1 cellular context compared by ENCODE assay signal in the genomic region with DNA sequence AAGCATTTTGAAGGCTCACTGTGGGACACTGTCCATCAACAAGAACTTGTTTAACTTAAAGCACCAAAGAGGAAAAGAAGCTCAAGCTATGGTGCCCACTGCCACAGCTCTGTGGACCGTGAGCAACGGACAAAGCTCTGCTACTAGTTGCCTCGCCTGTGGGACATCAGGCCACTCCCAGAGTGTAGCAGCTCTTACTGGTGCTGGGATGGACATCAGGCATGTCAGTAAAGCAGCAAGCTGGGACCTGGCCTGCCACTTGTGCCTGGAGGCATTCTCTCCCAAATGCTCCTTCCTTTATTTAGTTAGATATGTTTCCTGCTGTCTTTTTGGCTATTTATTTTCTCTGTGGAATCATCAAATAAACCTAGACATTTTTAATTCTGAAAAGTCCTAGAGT.
TF ChIP-seq lines count a peak whose summit lies in the region.

No MANE protein-coding gene starts in this region.

TF ChIP-seq in GM23338, 12 proteins besides CTCF, POLR2A, EP300 and RAD21:
- TF ChIP-seq POLR2AphosphoS5 (IDR thresholded peaks at IDR 0.05; ENCODE audit: low read depth) = no peak
TF ChIP-seq in GM23338: peak in this region for 0.
